In the genomic region with DNA sequence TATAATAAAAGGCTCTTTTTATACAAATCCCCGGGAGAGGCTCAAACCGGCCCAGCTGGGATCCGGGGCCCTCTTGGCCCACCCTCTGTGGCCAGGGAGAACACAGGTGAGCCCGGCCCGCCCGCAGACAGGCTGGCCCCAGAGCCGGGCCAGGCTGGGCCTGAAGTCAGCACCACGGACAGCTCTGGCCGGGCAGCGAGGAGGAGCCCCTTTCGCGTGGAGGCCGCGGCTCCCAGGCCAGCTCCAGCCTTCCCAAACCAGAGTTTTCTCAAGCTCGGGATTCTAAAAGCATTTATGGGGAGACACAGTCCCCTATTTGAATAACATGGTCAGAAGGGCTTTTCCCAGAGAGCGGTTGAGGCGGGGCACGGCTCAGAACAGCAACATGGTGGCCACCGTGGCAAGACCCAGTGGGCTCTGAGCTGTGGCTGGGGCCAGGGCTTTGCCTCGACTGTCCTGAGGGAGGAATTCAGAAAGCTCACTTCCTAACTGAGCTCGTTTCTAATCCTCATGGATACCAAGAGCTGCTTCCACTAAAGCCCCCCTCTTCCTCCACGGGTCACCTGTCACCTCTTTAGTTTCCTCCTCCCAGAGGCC, we compare ENCODE assay signal across 19 cellular contexts.
DNase-seq lines count a peak whose midpoint lies in the region; ATAC-seq and TF ChIP-seq lines count a peak whose summit lies in the region.
"Had no signal": no experiment of that assay in that cellular context is flagged by ENCODE, and none has a peak within 500 bp of the region (broad histone marks: within the 10 kb centered on the region; RNA-seq: fewer than 3 reads in every experiment).

No MANE protein-coding gene starts in this region.

- DNase-seq in GM03348 (ENCODE audit: low spot score) (peak; percentile 46), MG63 (peak; percentile 17), endodermal cell (peak; percentile 88), neural crest cell (ENCODE audit: low read depth, low spot score) (peak; percentile 54), Karpas-422 (no peak), NCI-H2081 (lab: John Stamatoyannopoulos, UW) (no peak), NCI-H2029 treated with DMSO at 0.1 percent for 48 hours (lab: John Stamatoyannopoulos, UW) (no peak)
- DNase-seq: activated B cell treated with CpG ODN at 0.5 μM for 24 hours; activated CD8-positive, alpha-beta memory T cell treated with anti-CD3 and anti-CD28 coated beads, Interleukin-2, amount 50 U/mL, for 4 hours; caudate nucleus; DMS153; KG1; NCI-H510A treated with DMSO at 0.1 percent for 48 hours; PC-9; stomach had no signal

- no peak overlapping the region for H3K27ac Mint-ChIP-seq in endodermal cell
- H3K27ac Mint-ChIP-seq in neural crest cell (ENCODE audit: unreplicated experiment): no peak overlapping the region
- H3K27ac Mint-ChIP-seq: activated B cell treated with CpG ODN at 0.5 μM for 24 hours; activated naive CD4-positive, alpha-beta T cell treated with anti-CD3 and anti-CD28 coated beads, Interleukin-2, amount 50 U/mL, for 72 hours had no signal

- H3K36me3 ChIP-seq in MG63 (no peaks in the 10 kb centered on the region), endodermal cell (ENCODE audit: control insufficient read depth, insufficient read depth, low read length) (no peaks in the 10 kb centered on the region), Karpas-422 (ENCODE audit: insufficient read depth, low read length) (no peaks in the 10 kb centered on the region)
- H3K36me3 ChIP-seq: BLaER1, HAP-1, stomach had no signal

- H3K9me3 Mint-ChIP-seq in endodermal cell (peaks cover 9% of the 10 kb centered on the region), neural crest cell (no peaks in the 10 kb centered on the region)

- H3K4me3 ChIP-seq in MG63: no peak overlapping the region
- no peak overlapping the region for H3K4me3 ChIP-seq in endodermal cell (ENCODE audit: low read length)
- no peak overlapping the region for H3K4me3 ChIP-seq in Karpas-422 (ENCODE audit: low read length)
- H3K4me3 ChIP-seq: BLaER1, HAP-1, PC-9, stomach had no signal

- H3K4me1 Mint-ChIP-seq in endodermal cell: no peaks in the 10 kb centered on the region
- no peaks in the 10 kb centered on the region for H3K4me1 Mint-ChIP-seq in neural crest cell
- H3K4me1 Mint-ChIP-seq: activated B cell treated with CpG ODN at 0.5 μM for 24 hours had no signal

- no peaks in the 10 kb centered on the region for H3K79me2 ChIP-seq in Karpas-422 (ENCODE audit: low read length)

- TF ChIP-seq CTCF in endodermal cell (conservative IDR thresholded peaks at IDR 0.05) (no peak), neural crest cell (conservative IDR thresholded peaks at IDR 0.05) (no peak)

- no peak overlapping the region for H3K4me2 ChIP-seq in Karpas-422 (ENCODE audit: low read depth, low read length, poor library complexity, severe bottlenecking)
- H3K4me2 ChIP-seq: PC-9 had no signal

- WGBS in endodermal cell (ENCODE audit: insufficient coverage in 1 of 2, insufficient read length in 1 of 2), 2 experiments: 49 to 51% methylated on average over 14 to 22 of the region's 22 CpGs

- H3K9me3 ChIP-seq in MG63: no peaks in the 10 kb centered on the region
- no peaks in the 10 kb centered on the region for H3K9me3 ChIP-seq in endodermal cell (ENCODE audit: control insufficient read depth, low read length)
- no peaks in the 10 kb centered on the region for H3K9me3 ChIP-seq in Karpas-422 (ENCODE audit: low read length)
- H3K9me3 ChIP-seq: HAP-1 had no signal

- H3K36me3 Mint-ChIP-seq in endodermal cell (ENCODE audit: low read depth) (no peaks in the 10 kb centered on the region), neural crest cell (ENCODE audit: low read depth) (no peaks in the 10 kb centered on the region)

- no peaks in the 10 kb centered on the region for H4K20me1 ChIP-seq in Karpas-422 (ENCODE audit: insufficient read depth, low read depth, low read length)

- no peak overlapping the region for H3K4me3 Mint-ChIP-seq in endodermal cell
- no peak overlapping the region for H3K4me3 Mint-ChIP-seq in neural crest cell
- H3K4me3 Mint-ChIP-seq: activated B cell treated with CpG ODN at 0.5 μM for 24 hours had no signal

- H3K27me3 Mint-ChIP-seq in endodermal cell (ENCODE audit: insufficient read depth) (peaks cover 2% of the 10 kb centered on the region), neural crest cell (ENCODE audit: low read depth) (peaks cover 85% of the 10 kb centered on the region)

- H2AFZ ChIP-seq in Karpas-422 (ENCODE audit: low read length): no peak overlapping the region
- H2AFZ ChIP-seq: PC-9 had no signal

- no peak for ATAC-seq in GM19455 (IDR thresholded peaks at IDR 0.05; ENCODE audit: unreplicated experiment)
- ATAC-seq: activated naive CD4-positive, alpha-beta T cell treated with anti-CD3 and anti-CD28 coated beads, Interleukin-2, amount 50 U/mL, for 72 hours had no signal

- H3K4me1 ChIP-seq in endodermal cell (ENCODE audit: control insufficient read depth, insufficient read depth, low read length) (no peaks in the 10 kb centered on the region), Karpas-422 (ENCODE audit: low read length) (peaks cover under 1% of the 10 kb centered on the region)
- H3K4me1 ChIP-seq: HAP-1, stomach had no signal

- H3K27me3 ChIP-seq in MG63 (peaks cover 5% of the 10 kb centered on the region), endodermal cell (ENCODE audit: control insufficient read depth, insufficient read depth, low read length, poor library complexity, severe bottlenecking) (peaks cover 18% of the 10 kb centered on the region), Karpas-422 (ENCODE audit: low read length) (no peaks in the 10 kb centered on the region)
- H3K27me3 ChIP-seq: BLaER1 had no signal

- H3K9ac ChIP-seq in endodermal cell (ENCODE audit: extremely low read depth, low read length, poor library complexity, severe bottlenecking) (no peak overlapping the region), Karpas-422 (ENCODE audit: low read length) (no peak overlapping the region)
- H3K9ac ChIP-seq: BLaER1 had no signal

- no peak overlapping the region for H3K27ac ChIP-seq in endodermal cell (ENCODE audit: low read depth, low read length)
- no peak overlapping the region for H3K27ac ChIP-seq in Karpas-422 (ENCODE audit: low read length)
- H3K27ac ChIP-seq: BLaER1, PC-9, stomach had no signal

- no peaks in the 10 kb centered on the region for H3K9me2 ChIP-seq in Karpas-422 (replicated peaks; ENCODE audit: insufficient read depth, low read length)

Comparison
In these comparisons a context has a peak if more than half of its experiments do, and no peak if none do; other contexts are left out.
1. DNase-seq: peak in GM03348 (single experiment), MG63 (single experiment), endodermal cell (single experiment) and neural crest cell (single experiment); none in Karpas-422 (single experiment), NCI-H2081 (0 of 2) and NCI-H2029 treated with DMSO at 0.1 percent for 48 hours (single experiment).